ENCODE assay signal across 20 cellular contexts in genomic region chr3:13571831-13572750, GRCh38.
"Had no signal": no experiment of that assay in that cellular context is flagged by ENCODE, and none has a peak within 500 bp of the region (broad histone marks: within the 10 kb centered on the region; RNA-seq: fewer than 3 reads in every experiment).

No MANE protein-coding gene starts in this region.

- DNase-seq: effector memory CD4-positive, alpha-beta T cell; esophagus squamous epithelium; foreskin fibroblast; glutamatergic neuron; islet precursor cell; mammary epithelial cell; natural killer cell; sigmoid colon; stimulated activated CD4-positive, alpha-beta T cell treated with anti-CD3 and anti-CD28 coated beads, Interleukin-2, amount 100 ng/mL, for 24 hours; stimulated activated CD4-positive, alpha-beta T cell treated with anti-CD3 and anti-CD28 coated beads, Interleukin-4, amount 100 ng/mL, for 4 hours; stimulated activated naive B cell treated with anti-CD40 and anti-IgM and Interleukin-4, amounts not matched to agents 10 μg/mL and 1 μg/mL and 100 μg/mL, for 72 hours; stimulated activated naive CD8-positive, alpha-beta T cell treated with anti-CD3 and anti-CD28 coated beads, Interleukin-15, amount 100 ng/mL, for 72 hours; substantia nigra; trophoblast cell had no signal

- H3K4me1 ChIP-seq: sigmoid colon had no signal

- H3K4me3 ChIP-seq: esophagus squamous epithelium, gastroesophageal sphincter, right atrium auricular region, sigmoid colon, skin epidermis had no signal

- H3K27ac Mint-ChIP-seq: natural killer cell; stimulated activated naive B cell treated with anti-CD40 and anti-IgM and Interleukin-4, amounts not matched to agents 10 μg/mL and 1 μg/mL and 100 μg/mL, for 72 hours; stimulated activated naive CD8-positive, alpha-beta T cell treated with anti-CD3 and anti-CD28 coated beads, Interleukin-15, amount 100 ng/mL, for 72 hours had no signal

- H3K36me3 ChIP-seq: esophagus squamous epithelium, right atrium auricular region, sigmoid colon had no signal

- H3K4me3 Mint-ChIP-seq: natural killer cell; neural crest cell; stimulated activated naive B cell treated with anti-CD40 and anti-IgM and Interleukin-4, amounts not matched to agents 10 μg/mL and 1 μg/mL and 100 μg/mL, for 72 hours; stimulated activated naive CD8-positive, alpha-beta T cell treated with anti-CD3 and anti-CD28 coated beads, Interleukin-15, amount 100 ng/mL, for 72 hours had no signal

- H3K36me3 Mint-ChIP-seq: natural killer cell; stimulated activated naive B cell treated with anti-CD40 and anti-IgM and Interleukin-4, amounts not matched to agents 10 μg/mL and 1 μg/mL and 100 μg/mL, for 72 hours had no signal

- H3K27me3 Mint-ChIP-seq: stimulated activated naive CD8-positive, alpha-beta T cell treated with anti-CD3 and anti-CD28 coated beads, Interleukin-15, amount 100 ng/mL, for 72 hours had no signal

- ATAC-seq: gastroesophageal sphincter; left lobe of liver; natural killer cell; stimulated activated naive B cell treated with anti-CD40 and anti-IgM and Interleukin-4, amounts not matched to agents 10 μg/mL and 1 μg/mL and 100 μg/mL, for 72 hours had no signal

- H3K27ac ChIP-seq: epithelial cell of prostate, right atrium auricular region, sigmoid colon had no signal

- H3K9me3 Mint-ChIP-seq: natural killer cell; neural crest cell; stimulated activated naive B cell treated with anti-CD40 and anti-IgM and Interleukin-4, amounts not matched to agents 10 μg/mL and 1 μg/mL and 100 μg/mL, for 72 hours; stimulated activated naive CD8-positive, alpha-beta T cell treated with anti-CD3 and anti-CD28 coated beads, Interleukin-15, amount 100 ng/mL, for 72 hours had no signal

- H3K9me3 ChIP-seq: esophagus squamous epithelium, gastroesophageal sphincter, right atrium auricular region, sigmoid colon had no signal

- H3K27me3 ChIP-seq: gastroesophageal sphincter, right atrium auricular region, sigmoid colon had no signal
